24 cellular contexts compared by ENCODE assay signal in the genomic region with DNA sequence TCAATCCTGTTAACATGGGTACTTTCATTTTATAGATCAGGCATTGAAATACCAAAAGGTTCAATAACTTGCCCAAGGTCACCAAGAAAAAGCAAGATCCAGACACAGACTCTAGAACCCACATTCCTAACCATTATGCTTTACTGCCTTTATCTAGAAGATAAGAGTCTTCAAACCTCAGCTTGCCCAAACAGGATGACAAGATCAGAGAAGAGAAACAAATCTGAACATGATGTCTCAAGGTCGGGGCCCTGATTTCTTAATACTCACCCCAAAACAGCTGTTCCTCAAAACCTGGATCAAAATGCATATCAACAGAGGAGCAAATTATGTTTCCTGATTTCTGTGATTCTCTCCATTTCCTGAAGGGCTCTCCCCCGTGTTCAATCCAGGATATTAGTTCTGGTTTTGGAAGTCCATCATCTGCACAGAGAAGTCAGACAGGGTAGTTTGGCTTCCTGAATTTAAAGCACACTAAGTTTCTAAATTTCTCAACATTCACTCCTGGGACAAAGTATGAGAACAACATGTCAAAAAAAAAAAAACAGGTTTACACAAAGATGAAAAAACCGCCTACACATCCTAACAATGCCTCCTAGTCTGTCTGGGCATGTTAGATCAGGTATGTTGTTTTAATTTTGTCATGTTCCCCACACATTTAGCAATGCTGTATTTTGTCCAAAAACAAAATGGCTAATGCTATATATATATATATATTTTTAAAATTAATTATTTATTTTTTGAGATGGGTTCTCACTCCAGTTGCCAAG. TPM values are rescaled to one million over a fixed set of nuclear protein-coding genes. Genes with fewer than 3 reads are reported as not detected.
DNase-seq lines count a peak whose midpoint lies in the region; ATAC-seq and TF ChIP-seq lines count a peak whose summit lies in the region.
"Had no signal": no experiment of that assay in that cellular context is flagged by ENCODE, and none has a peak within 500 bp of the region (broad histone marks: within the 10 kb centered on the region; RNA-seq: fewer than 3 reads in every experiment).

No MANE protein-coding gene starts in this region.

- DNase-seq in activated naive CD4-positive, alpha-beta T cell treated with anti-CD3 and anti-CD28 coated beads, Interleukin-2, amount 50 U/mL, for 72 hours (ENCODE audit: low spot score in 2 of 2): no peak
- DNase-seq in activated naive CD4-positive, alpha-beta T cell treated with anti-CD3 and anti-CD28 coated beads for 36 hours: no peak
- DNase-seq in activated T-helper 1 cell treated with anti-CD3 and anti-CD28 coated beads, Interleukin-12 subunit alpha, Interleukin-12 subunit beta, Interleukin-2, Interleukin-4 antibody, amounts not matched to agents 30 ng/mL and 10 ng/mL and 1 ng/mL, durations not matched to agents 14 hours and 24 hours and 36 hours (ENCODE audit: low spot score): no peak
- DNase-seq in ecto neural progenitor cell (ENCODE audit: low spot score): no peak
- DNase-seq in NCI-H128 (lab: John Stamatoyannopoulos, UW; ENCODE audit: unreplicated experiment): no peak
- no peak for DNase-seq in Peyer's patch
- DNase-seq: activated B cell treated with CpG ODN at 0.5 μM for 24 hours; activated CD8-positive, alpha-beta memory T cell treated with anti-CD3 and anti-CD28 coated beads for 24 hours; erythroblast; left lung; midbrain; NCI-H146; NCI-H2171; NCI-H524; ovary; PC-3; SIG-M5; substantia nigra; SW 1271 had no signal

- H3K4me1 ChIP-seq in Peyer's patch: no peaks in the 10 kb centered on the region
- H3K4me1 ChIP-seq: left lung had no signal

- no peak overlapping the region for H3K4me3 Mint-ChIP-seq in activated naive CD4-positive, alpha-beta T cell treated with anti-CD3 and anti-CD28 coated beads for 36 hours
- H3K4me3 Mint-ChIP-seq in activated T-helper 1 cell treated with anti-CD3 and anti-CD28 coated beads, Interleukin-12 subunit alpha, Interleukin-12 subunit beta, Interleukin-2, Interleukin-4 antibody, amounts not matched to agents 30 ng/mL and 10 ng/mL and 1 ng/mL, durations not matched to agents 14 hours and 24 hours and 36 hours: no peak overlapping the region
- H3K4me3 Mint-ChIP-seq: activated B cell treated with CpG ODN at 0.5 μM for 24 hours; B cell; nephron; stimulated activated effector memory CD8-positive, alpha-beta T cell treated with anti-CD3 and anti-CD28 coated beads, Interleukin-12 subunit alpha, Interleukin-12 subunit beta, amount 100 ng/mL, for 72 hours had no signal

- H3K27ac ChIP-seq in Peyer's patch: no peak overlapping the region
- H3K27ac ChIP-seq: left lung, ovary had no signal

- intact Hi-C loops in activated naive CD4-positive, alpha-beta T cell treated with anti-CD3 and anti-CD28 coated beads for 36 hours (cut with micrococcal nuclease): no loop called here
- intact Hi-C loops in activated T-helper 1 cell treated with anti-CD3 and anti-CD28 coated beads, Interleukin-12 subunit alpha, Interleukin-12 subunit beta, Interleukin-2, Interleukin-4 antibody, amounts not matched to agents 30 ng/mL and 10 ng/mL and 1 ng/mL, durations not matched to agents 14 hours and 24 hours and 36 hours (cut with micrococcal nuclease): no loop called here

- CTCF ChIA-PET in activated naive CD4-positive, alpha-beta T cell treated with anti-CD3 and anti-CD28 coated beads for 36 hours (lab: Charles Lee): interaction anchor here (1.5 kb wide), 1 partner anchor 19 kb away, joined by 3 read pairs; no protein-coding TSS in a partner anchor

- H3K27me3 ChIP-seq in Peyer's patch: no peaks in the 10 kb centered on the region
- H3K27me3 ChIP-seq: left lung, ovary had no signal

- H3K36me3 ChIP-seq in Peyer's patch: peaks cover 0 to 18% (median 0%) of the 10 kb centered on the region in 3 donors
- H3K36me3 ChIP-seq: ovary had no signal

- peaks cover 8% of the 10 kb centered on the region for H3K4me1 Mint-ChIP-seq in activated naive CD4-positive, alpha-beta T cell treated with anti-CD3 and anti-CD28 coated beads for 36 hours (ENCODE audit: low read depth)
- peaks cover 8% of the 10 kb centered on the region for H3K4me1 Mint-ChIP-seq in activated T-helper 1 cell treated with anti-CD3 and anti-CD28 coated beads, Interleukin-12 subunit alpha, Interleukin-12 subunit beta, Interleukin-2, Interleukin-4 antibody, amounts not matched to agents 30 ng/mL and 10 ng/mL and 1 ng/mL, durations not matched to agents 14 hours and 24 hours and 36 hours (ENCODE audit: low read depth)
- H3K4me1 Mint-ChIP-seq: activated B cell treated with CpG ODN at 0.5 μM for 24 hours, B cell, nephron had no signal

- H3K9me3 ChIP-seq in Peyer's patch: no peaks in the 10 kb centered on the region
- H3K9me3 ChIP-seq: left lung, ovary had no signal

- peak overlapping the region; percentile 6 to 16 for H3K27ac Mint-ChIP-seq in activated naive CD4-positive, alpha-beta T cell treated with anti-CD3 and anti-CD28 coated beads, Interleukin-2, amount 50 U/mL, for 72 hours
- H3K27ac Mint-ChIP-seq in activated naive CD4-positive, alpha-beta T cell treated with anti-CD3 and anti-CD28 coated beads for 36 hours: no peak overlapping the region
- H3K27ac Mint-ChIP-seq in activated T-helper 1 cell treated with anti-CD3 and anti-CD28 coated beads, Interleukin-12 subunit alpha, Interleukin-12 subunit beta, Interleukin-2, Interleukin-4 antibody, amounts not matched to agents 30 ng/mL and 10 ng/mL and 1 ng/mL, durations not matched to agents 14 hours and 24 hours and 36 hours: peak overlapping the region; percentile 58
- H3K27ac Mint-ChIP-seq: activated B cell treated with CpG ODN at 0.5 μM for 24 hours; B cell; nephron; stimulated activated effector memory CD8-positive, alpha-beta T cell treated with anti-CD3 and anti-CD28 coated beads, Interleukin-12 subunit alpha, Interleukin-12 subunit beta, amount 100 ng/mL, for 72 hours had no signal

- peaks cover 8% of the 10 kb centered on the region in 2 donors for H3K36me3 Mint-ChIP-seq in activated naive CD4-positive, alpha-beta T cell treated with anti-CD3 and anti-CD28 coated beads, Interleukin-2, amount 50 U/mL, for 72 hours
- peaks cover 2% of the 10 kb centered on the region for H3K36me3 Mint-ChIP-seq in activated naive CD4-positive, alpha-beta T cell treated with anti-CD3 and anti-CD28 coated beads for 36 hours (ENCODE audit: low read depth)
- H3K36me3 Mint-ChIP-seq in activated T-helper 1 cell treated with anti-CD3 and anti-CD28 coated beads, Interleukin-12 subunit alpha, Interleukin-12 subunit beta, Interleukin-2, Interleukin-4 antibody, amounts not matched to agents 30 ng/mL and 10 ng/mL and 1 ng/mL, durations not matched to agents 14 hours and 24 hours and 36 hours (ENCODE audit: low read depth): peaks cover 26% of the 10 kb centered on the region

- H3K9me3 Mint-ChIP-seq in activated naive CD4-positive, alpha-beta T cell treated with anti-CD3 and anti-CD28 coated beads, Interleukin-2, amount 50 U/mL, for 72 hours: no peaks in the 10 kb centered on the region
- H3K9me3 Mint-ChIP-seq in activated naive CD4-positive, alpha-beta T cell treated with anti-CD3 and anti-CD28 coated beads for 36 hours: no peaks in the 10 kb centered on the region
- no peaks in the 10 kb centered on the region for H3K9me3 Mint-ChIP-seq in activated T-helper 1 cell treated with anti-CD3 and anti-CD28 coated beads, Interleukin-12 subunit alpha, Interleukin-12 subunit beta, Interleukin-2, Interleukin-4 antibody, amounts not matched to agents 30 ng/mL and 10 ng/mL and 1 ng/mL, durations not matched to agents 14 hours and 24 hours and 36 hours
- H3K9me3 Mint-ChIP-seq: activated B cell treated with CpG ODN at 0.5 μM for 24 hours; nephron; stimulated activated effector memory CD8-positive, alpha-beta T cell treated with anti-CD3 and anti-CD28 coated beads, Interleukin-12 subunit alpha, Interleukin-12 subunit beta, amount 100 ng/mL, for 72 hours had no signal

- H3K27me3 Mint-ChIP-seq in activated naive CD4-positive, alpha-beta T cell treated with anti-CD3 and anti-CD28 coated beads for 36 hours (ENCODE audit: low read depth): no peaks in the 10 kb centered on the region
- no peaks in the 10 kb centered on the region for H3K27me3 Mint-ChIP-seq in activated T-helper 1 cell treated with anti-CD3 and anti-CD28 coated beads, Interleukin-12 subunit alpha, Interleukin-12 subunit beta, Interleukin-2, Interleukin-4 antibody, amounts not matched to agents 30 ng/mL and 10 ng/mL and 1 ng/mL, durations not matched to agents 14 hours and 24 hours and 36 hours (ENCODE audit: insufficient read depth)
- H3K27me3 Mint-ChIP-seq: activated B cell treated with CpG ODN at 0.5 μM for 24 hours, B cell had no signal

- no peak overlapping the region for H3K4me3 ChIP-seq in Peyer's patch
- H3K4me3 ChIP-seq: left lung, ovary had no signal

- TF ChIP-seq CTCF in Peyer's patch (IDR thresholded peaks at IDR 0.05): no peak

- ATAC-seq in activated naive CD4-positive, alpha-beta T cell treated with anti-CD3 and anti-CD28 coated beads, Interleukin-2, amount 50 U/mL, for 72 hours: no peak
- ATAC-seq in esophagus mucosa: peak; percentile 79
- ATAC-seq in HG03460 (IDR thresholded peaks at IDR 0.05; ENCODE audit: unreplicated experiment): no peak
- ATAC-seq: left lung; PC-3; stimulated activated effector memory CD8-positive, alpha-beta T cell treated with anti-CD3 and anti-CD28 coated beads, Interleukin-12 subunit alpha, Interleukin-12 subunit beta, amount 100 ng/mL, for 72 hours had no signal

- no peak for TF ChIP-seq POLR2A in Peyer's patch (IDR thresholded peaks at IDR 0.05)

RNA-seq across cellular contexts. Expression of gene ZNF786, which starts 16.2 kb away (rescaled TPM):
- 1 to 10 TPM; 4.3 to 4.7 TPM for total RNA-seq in activated naive CD4-positive, alpha-beta T cell treated with anti-CD3 and anti-CD28 coated beads, Interleukin-2, amount 50 U/mL, for 72 hours
- total RNA-seq in activated naive CD4-positive, alpha-beta T cell treated with anti-CD3 and anti-CD28 coated beads for 36 hours: 1 to 10 TPM; 2.1 to 2.2 TPM
- total RNA-seq in activated T-helper 1 cell treated with anti-CD3 and anti-CD28 coated beads, Interleukin-12 subunit alpha, Interleukin-12 subunit beta, Interleukin-2, Interleukin-4 antibody, amounts not matched to agents 30 ng/mL and 10 ng/mL and 1 ng/mL, durations not matched to agents 14 hours and 24 hours and 36 hours: 9.9 and 10.9 TPM in 2 replicates
- total RNA-seq in esophagus mucosa: 3.2 TPM
- 10 to 100 TPM in 1 of 4 donors, 1 to 10 TPM in 3; 3.7 to 11.5 (median 7.6) TPM for total RNA-seq in Peyer's patch

RNA-seq across cellular contexts. Expression of gene PDIA4, which starts 46.0 kb away (rescaled TPM):
- 10 to 100 TPM; 56.7 to 78.0 TPM for total RNA-seq in activated naive CD4-positive, alpha-beta T cell treated with anti-CD3 and anti-CD28 coated beads, Interleukin-2, amount 50 U/mL, for 72 hours
- total RNA-seq in activated naive CD4-positive, alpha-beta T cell treated with anti-CD3 and anti-CD28 coated beads for 36 hours: 10 to 100 TPM; 80.2 to 82.8 TPM
- 132 and 142 TPM in 2 replicates for total RNA-seq in activated T-helper 1 cell treated with anti-CD3 and anti-CD28 coated beads, Interleukin-12 subunit alpha, Interleukin-12 subunit beta, Interleukin-2, Interleukin-4 antibody, amounts not matched to agents 30 ng/mL and 10 ng/mL and 1 ng/mL, durations not matched to agents 14 hours and 24 hours and 36 hours
- 58.8 TPM for total RNA-seq in esophagus mucosa
- total RNA-seq in Peyer's patch: 100 to 1,000 TPM in 1 of 4 donors, 10 to 100 TPM in 3; 57.1 to 100 (median 61.6) TPM

RNA-seq across cellular contexts. Expression of gene ZNF425, which starts 51.8 kb away (rescaled TPM):
- under 1 TPM; 0.34 to 0.45 TPM for total RNA-seq in activated naive CD4-positive, alpha-beta T cell treated with anti-CD3 and anti-CD28 coated beads, Interleukin-2, amount 50 U/mL, for 72 hours
- total RNA-seq in activated naive CD4-positive, alpha-beta T cell treated with anti-CD3 and anti-CD28 coated beads for 36 hours: under 1 TPM; 0.57 TPM
- 1.1 and 1.2 TPM in 2 replicates for total RNA-seq in activated T-helper 1 cell treated with anti-CD3 and anti-CD28 coated beads, Interleukin-12 subunit alpha, Interleukin-12 subunit beta, Interleukin-2, Interleukin-4 antibody, amounts not matched to agents 30 ng/mL and 10 ng/mL and 1 ng/mL, durations not matched to agents 14 hours and 24 hours and 36 hours
- 1.9 TPM for total RNA-seq in esophagus mucosa
- 1 to 10 TPM in 3 of 4 donors, under 1 TPM in 1; 0.88 to 2.5 (median 2.0) TPM for total RNA-seq in Peyer's patch
